ENCODE assay signal across 8 cellular contexts in genomic region chr7:111895049-111895448, GRCh38.
"Had no signal": no experiment of that assay in that cellular context is flagged by ENCODE, and none has a peak within 500 bp of the region (broad histone marks: within the 10 kb centered on the region; RNA-seq: fewer than 3 reads in every experiment).

No MANE protein-coding gene starts in this region.

- H3K9me3 Mint-ChIP-seq: H9 had no signal

- H3K4me3 Mint-ChIP-seq: H9 had no signal

- DNase-seq: GM23248, GOT3, H9, HCEC 1CT, KBM-7 had no signal

- H2AFZ ChIP-seq: GM23248 had no signal

- H3K4me2 ChIP-seq: KMS-11 had no signal

- FAIRE-seq: H54, HTR-8/SVneo had no signal

- H3K4me3 ChIP-seq: GM23248 had no signal

- H3K9ac ChIP-seq: GM23248, KMS-11 had no signal

- H3K27ac ChIP-seq: GM23248, KMS-11 had no signal
